In genomic region chr17:7592422-7593021, GRCh38 we compare ENCODE assay signal across 24 cellular contexts. TPM values are rescaled to one million over a fixed set of nuclear protein-coding genes. Genes with fewer than 3 reads are reported as not detected.
DNase-seq lines count a peak whose midpoint lies in the region; ATAC-seq, FAIRE-seq and TF ChIP-seq lines count a peak whose summit lies in the region.
"Had no signal": no experiment of that assay in that cellular context is flagged by ENCODE, and none has a peak within 500 bp of the region (broad histone marks: within the 10 kb centered on the region; RNA-seq: fewer than 3 reads in every experiment).

No MANE protein-coding gene starts in this region.

- H3K18ac ChIP-seq in H1 (ENCODE audit: extremely low read depth, low read length): no peak overlapping the region

- H2BK5ac ChIP-seq in H1 (ENCODE audit: low read depth, low read length): no peak overlapping the region

- H3K27ac ChIP-seq in GM23338 (ENCODE audit: low read depth): 0 out of 2 replicates have a peak overlapping the region, but pooled peaks have one; percentile 97
- 0 out of 2 replicates have a peak overlapping the region, but pooled peaks have one; percentile 97 for H3K27ac ChIP-seq in PC-9
- H3K27ac ChIP-seq in H1 (ENCODE audit: low read depth, low read length): no peak overlapping the region
- H3K27ac ChIP-seq in osteoblast (ENCODE audit: low read depth, low read length): no peak overlapping the region
- H3K27ac ChIP-seq: SK-N-MC had no signal

- H2BK20ac ChIP-seq in H1 (ENCODE audit: low read length): no peak overlapping the region

- no peak overlapping the region for H3K23ac ChIP-seq in H1 (ENCODE audit: insufficient read length)

- 94% methylated on average over 23 of the region's 23 CpGs; no CpG with 5 or more reads in 1 of the 2 experiments for WGBS in H1 (ENCODE audit: extremely low coverage in 1 of 2, insufficient coverage in 1 of 2, insufficient read length in 1 of 2, insufficient replicate concordance in 2 of 2, low coverage in 1 of 2, low lambda C conversion rate in 2 of 2, missing lambda C conversion rate in 1 of 2), 2 experiments

- peak overlapping the region; percentile 74; the same call in 1 of the 2 replicates for H4K8ac ChIP-seq in H1 (ENCODE audit: extremely low read depth, insufficient read depth, low read length)

- H3K4me3 ChIP-seq in GM23338: no peak overlapping the region
- no peak overlapping the region for H3K4me3 ChIP-seq in PC-9
- H3K4me3 ChIP-seq in H1 (ENCODE audit: extremely low read depth in 1 of 4, insufficient read depth in 2 of 4, low read depth in 3 of 4, low read length in 4 of 4): no peak overlapping the region
- H3K4me3 ChIP-seq in osteoblast (ENCODE audit: insufficient read depth, low read length): no peak overlapping the region
- H3K4me3 ChIP-seq: SK-N-MC had no signal

- TF ChIP-seq RAD21 in H1 (IDR thresholded peaks at IDR 0.05 in 1 of 2, conservative IDR thresholded peaks at IDR 0.05 in 1 of 2; ENCODE audit: low read depth in 2 of 2, low read length in 2 of 2): no peak

- CTCF ChIA-PET in PC-9 (lab: Charles Lee): no interaction called here
- CTCF ChIA-PET in H1 (lab: Charles Lee; ENCODE audit: partially characterized antibody): interaction anchor here (0.6 to 2.4 kb wide), 5 partner anchors 10 to 847 kb away, joined by 3 to 10 read pairs (median 3); partner anchors contain the start of gene CD68

- H3K23me2 ChIP-seq in H1 (ENCODE audit: low read depth, low read length): peaks cover 15% of the 10 kb centered on the region; the same call in 1 of the 2 replicates

- no TSS peak for BruUV-seq in PC-9 (replicated peaks; lab: Mats Ljungman, UMichigan)

- peaks cover 68% of the 10 kb centered on the region for H3K36me3 Mint-ChIP-seq in GM23338 (ENCODE audit: low read depth)

- H2BK12ac ChIP-seq in H1 (ENCODE audit: low read depth, low read length): no peak overlapping the region

- H4K91ac ChIP-seq in H1 (replicated peaks; ENCODE audit: insufficient read length, low read length): no peak overlapping the region

- intact Hi-C loops in PC-9 (cut with micrococcal nuclease; ENCODE audit: unreplicated experiment): no loop called here

- POLR2A ChIA-PET in PC-9 (lab: Charles Lee; ENCODE audit: unreplicated experiment) (no interaction called here), H1 (lab: Charles Lee; ENCODE audit: partially characterized antibody) (interaction anchor here (1.2 to 28.5 kb wide), 8 partner anchors 8 to 275 kb away, joined by 4 to 1144 read pairs (median 6); partner anchors contain the start of genes CD68, FXR2, MPDU1 and SENP3)

- H3K4me1 ChIP-seq in GM23338 (ENCODE audit: insufficient read depth) (peaks cover 14% of the 10 kb centered on the region), PC-9 (replicated peaks; ENCODE audit: insufficient read depth) (peaks cover 27% of the 10 kb centered on the region), H1 (replicated peaks in 1 of 4; ENCODE audit: control insufficient read depth in 3 of 4, insufficient read depth in 4 of 4, low read length in 3 of 4) (peaks cover 6 to 21% (median 18%) of the 10 kb centered on the region in 4 experiments), osteoblast (ENCODE audit: insufficient read depth, low read length) (peaks cover 26% of the 10 kb centered on the region)

- DNase-seq in GM23338 (ENCODE audit: low spot score) (no peak), PC-9 (no peak), H1 (ENCODE audit: low read depth in 1 of 2, low spot score in 2 of 2) (no peak), osteoblast (ENCODE audit: insufficient read length, low spot score, missing footprints) (peak; percentile 71), SW 1271 (lab: John Stamatoyannopoulos, UW) (no peak), AG08395 (ENCODE audit: low spot score) (no peak)
- no peak for DNase-seq in stimulated activated naive CD8-positive, alpha-beta T cell treated with anti-CD3 and anti-CD28 coated beads, Interleukin-15, amount 100 ng/mL, for 72 hours
- DNase-seq: ACHN, DMS53, Karpas-422, NCI-H1092, NCI-H1417 treated with DMSO at 0.1 percent for 48 hours, NCI-H1694 treated with DMSO at 0.1 percent for 48 hours, NCI-H2081, NCI-H2227 treated with DMSO at 0.1 percent for 48 hours, NCI-H526 treated with DMSO at 0.1 percent for 48 hours, SIG-M5, T-helper 17 cell had no signal

- H3K4ac ChIP-seq in H1 (replicated peaks; ENCODE audit: insufficient read length, low read depth, low read length): no peak overlapping the region

- peaks cover 32% of the 10 kb centered on the region for H3K36me3 ChIP-seq in GM23338 (ENCODE audit: insufficient read depth)
- 0 out of 2 replicates have a peak, but pooled peaks cover 8% of the 10 kb centered on the region for H3K36me3 ChIP-seq in PC-9 (ENCODE audit: low read depth)
- peaks cover 17 to 58% (median 44%) of the 10 kb centered on the region in 4 experiments for H3K36me3 ChIP-seq in H1 (ENCODE audit: control insufficient read depth in 2 of 4, insufficient read depth in 4 of 4, low read length in 3 of 4)
- peaks cover 71% of the 10 kb centered on the region for H3K36me3 ChIP-seq in osteoblast (ENCODE audit: insufficient read depth, low read length)

- no peak overlapping the region for H3K4me3 Mint-ChIP-seq in GM23338
- H3K4me3 Mint-ChIP-seq in stimulated activated naive CD8-positive, alpha-beta T cell treated with anti-CD3 and anti-CD28 coated beads, Interleukin-15, amount 100 ng/mL, for 72 hours: no peak overlapping the region
- H3K4me3 Mint-ChIP-seq: IgD-negative memory B cell, T-helper 17 cell had no signal

- peaks cover 29% of the 10 kb centered on the region for H3K4me1 Mint-ChIP-seq in GM23338
- H3K4me1 Mint-ChIP-seq in stimulated activated naive CD8-positive, alpha-beta T cell treated with anti-CD3 and anti-CD28 coated beads, Interleukin-15, amount 100 ng/mL, for 72 hours: peaks cover 13% of the 10 kb centered on the region

- H3K9ac ChIP-seq in H1 (replicated peaks in 1 of 4; ENCODE audit: extremely low read depth in 1 of 4, low read depth in 3 of 4, low read length in 3 of 4): no peak overlapping the region

- H2AFZ ChIP-seq in GM23338 (no peak overlapping the region), PC-9 (no peak overlapping the region), H1 (ENCODE audit: low read length) (no peak overlapping the region), osteoblast (ENCODE audit: low read length) (no peak overlapping the region)

- H3K9me3 ChIP-seq in PC-9 (ENCODE audit: insufficient read depth, low read depth): no peaks in the 10 kb centered on the region
- no peaks in the 10 kb centered on the region for H3K9me3 ChIP-seq in H1 (ENCODE audit: insufficient read depth in 2 of 2, low read depth in 1 of 2, low read length in 1 of 2)
- no peaks in the 10 kb centered on the region for H3K9me3 ChIP-seq in osteoblast (ENCODE audit: low read depth, low read length)

- H3K27me3 ChIP-seq in GM23338 (ENCODE audit: insufficient read depth) (no peaks in the 10 kb centered on the region), PC-9 (ENCODE audit: insufficient read depth, low read depth) (no peaks in the 10 kb centered on the region), H1 (replicated peaks in 1 of 4; ENCODE audit: control insufficient read depth in 3 of 4, extremely low read depth in 1 of 4, insufficient read depth in 3 of 4, low read length in 3 of 4) (no peaks in the 10 kb centered on the region), osteoblast (ENCODE audit: insufficient read depth, low read length) (no peaks in the 10 kb centered on the region)

- no peak overlapping the region for H3K56ac ChIP-seq in H1 (replicated peaks; ENCODE audit: insufficient read length, low read depth, low read length)

- H3K9me3 Mint-ChIP-seq in GM23338: no peaks in the 10 kb centered on the region
- no peaks in the 10 kb centered on the region for H3K9me3 Mint-ChIP-seq in stimulated activated naive CD8-positive, alpha-beta T cell treated with anti-CD3 and anti-CD28 coated beads, Interleukin-15, amount 100 ng/mL, for 72 hours
- H3K9me3 Mint-ChIP-seq: IgD-negative memory B cell had no signal

- H3K79me2 ChIP-seq in GM23338 (replicated peaks; ENCODE audit: insufficient read depth) (no peaks in the 10 kb centered on the region), PC-9 (ENCODE audit: low read depth) (peaks cover 20% of the 10 kb centered on the region), H1 (ENCODE audit: control insufficient read depth in 1 of 2, insufficient read depth in 2 of 2, low read length in 2 of 2) (no peaks in the 10 kb centered on the region), osteoblast (ENCODE audit: insufficient read depth, low read length) (peaks cover 8% of the 10 kb centered on the region)

- H2AK5ac ChIP-seq in H1 (ENCODE audit: low read depth, low read length): no peak overlapping the region

- no peak overlapping the region for H3K14ac ChIP-seq in H1 (ENCODE audit: insufficient read length)

- H4K5ac ChIP-seq in H1 (ENCODE audit: insufficient read length, low read depth, low read length): no peak overlapping the region

- H3K9me2 ChIP-seq in GM23338 (ENCODE audit: insufficient read depth) (no peaks in the 10 kb centered on the region), PC-9 (ENCODE audit: insufficient read depth) (no peaks in the 10 kb centered on the region)

- TF ChIP-seq CTCF in GM23338 (conservative IDR thresholded peaks at IDR 0.05; ENCODE audit: low read depth in 2 of 2): no peak
- no peak for TF ChIP-seq CTCF in PC-9 (conservative IDR thresholded peaks at IDR 0.05)
- no peak for TF ChIP-seq CTCF in H1 (IDR thresholded peaks at IDR 0.05; ENCODE audit: control extremely low read depth in 1 of 3, insufficient read depth in 1 of 3, low read depth in 1 of 3, low read length in 3 of 3)
- TF ChIP-seq CTCF in osteoblast (IDR thresholded peaks at IDR 0.05; ENCODE audit: extremely low read depth, low read depth, low read length): no peak

- no peak for TF ChIP-seq EP300 in H1 (IDR thresholded peaks at IDR 0.05; ENCODE audit: borderline replicate concordance in 1 of 2, low read depth in 2 of 2, low read length in 2 of 2)

- H3K79me1 ChIP-seq in H1 (ENCODE audit: low read depth, low read length): no peaks in the 10 kb centered on the region; the same call in 1 of the 2 replicates

- H3F3A ChIP-seq in GM23338 (replicated peaks; ENCODE audit: low read depth) (peaks cover 32% of the 10 kb centered on the region), PC-9 (ENCODE audit: insufficient read depth, low read depth) (peaks cover 47% of the 10 kb centered on the region)

- H3K27me3 Mint-ChIP-seq in GM23338 (ENCODE audit: insufficient read depth, low read depth, poor library complexity): peaks cover 15% of the 10 kb centered on the region
- H3K27me3 Mint-ChIP-seq in stimulated activated naive CD8-positive, alpha-beta T cell treated with anti-CD3 and anti-CD28 coated beads, Interleukin-15, amount 100 ng/mL, for 72 hours: no peaks in the 10 kb centered on the region
- H3K27me3 Mint-ChIP-seq: IgD-negative memory B cell, T-helper 17 cell had no signal

- ATAC-seq in GM23338: no peak
- no peak for ATAC-seq in stimulated activated naive CD8-positive, alpha-beta T cell treated with anti-CD3 and anti-CD28 coated beads, Interleukin-15, amount 100 ng/mL, for 72 hours
- ATAC-seq: Panc1, T-helper 17 cell had no signal

- no peak for TF ChIP-seq POLR2A in H1 (IDR thresholded peaks at IDR 0.05; ENCODE audit: control extremely low read depth in 1 of 2, low read depth in 2 of 2, low read length in 2 of 2)

- H2BK15ac ChIP-seq in H1 (ENCODE audit: low read length): no peak overlapping the region

- H2BK120ac ChIP-seq in H1 (replicated peaks; ENCODE audit: low read depth, low read length): no peak overlapping the region

- no peak for FAIRE-seq in H1 (lab: Jason Lieb, UNC)
- FAIRE-seq: D721Med, GM18507, H54 had no signal

- no peak overlapping the region for H3K27ac Mint-ChIP-seq in GM23338
- no peak overlapping the region for H3K27ac Mint-ChIP-seq in stimulated activated naive CD8-positive, alpha-beta T cell treated with anti-CD3 and anti-CD28 coated beads, Interleukin-15, amount 100 ng/mL, for 72 hours
- H3K27ac Mint-ChIP-seq: T-helper 17 cell had no signal

- H4K20me1 ChIP-seq in GM23338 (replicated peaks; ENCODE audit: insufficient read depth) (no peaks in the 10 kb centered on the region; the same call in 1 of the 2 replicates), PC-9 (ENCODE audit: insufficient read depth) (no peaks in the 10 kb centered on the region; the same call in 1 of the 2 replicates), H1 (replicated peaks in 1 of 2; ENCODE audit: control insufficient read depth in 1 of 2, insufficient read depth in 2 of 2, low read length in 2 of 2) (peaks cover 0 to 2% of the 10 kb centered on the region in 2 experiments), osteoblast (ENCODE audit: insufficient read depth, low read length) (peaks cover 16% of the 10 kb centered on the region)

- H3K4me2 ChIP-seq in GM23338 (no peak overlapping the region), PC-9 (no peak overlapping the region), H1 (ENCODE audit: insufficient read depth in 1 of 2, low read depth in 2 of 2, low read length in 2 of 2) (no peak overlapping the region), osteoblast (ENCODE audit: insufficient read depth, low read length) (no peak overlapping the region)

RNA-seq across cellular contexts. Expression of gene SOX15, which starts 2.6 kb away (rescaled TPM):
- total RNA-seq in GM23338 (2014; rRNA removed; shearing (Covaris generic)): 23.6 and 43.0 TPM in 2 replicates
- polyA plus RNA-seq in GM23338 (2016; fragmentation: Nextera tagmentation; extraction: Ambion mirVana): 29.9 and 37.7 TPM in 2 replicates
- 80.9 and 124 TPM in 2 replicates for total RNA-seq in PC-9 (2021)
- total RNA-seq in H1 (2021; fragmentation: NEBNext Ultra II Directional; extraction: Animal tissue kit (Norgen Biotek cat#: 25700)): 14.3 and 15.2 TPM in 2 replicates
- polyA plus RNA-seq in H1 (2011; rRNA removed): 26.8 and 39.8 TPM in 2 replicates
- polyA plus RNA-seq in H1 (2011; cell fraction: cytosol; rRNA removed): 20.1 TPM
- polyA plus RNA-seq in H1 (2011; cell fraction: nucleus; rRNA removed): 20.9 TPM
- 13.9 to 20.3 TPM (median 19.3 TPM) in 4 replicates for polyA plus RNA-seq in H1 (2012, experiment 1 of 2)
- polyA plus RNA-seq in H1 (2012, experiment 2 of 2): 21.6 TPM
- 16.8 TPM for polyA plus RNA-seq in H1 (2013, experiment 1 of 2)
- polyA plus RNA-seq in H1 (2013, experiment 2 of 2): 14.8 TPM
- 2.9 and 4.6 TPM in 2 replicates for polyA minus RNA-seq in H1 (2011; rRNA and poly(A)+ RNA removed)
- polyA minus RNA-seq in H1 (2011; cell fraction: cytosol; rRNA and poly(A)+ RNA removed): 7.6 TPM
- 12.0 TPM for polyA minus RNA-seq in H1 (2011; cell fraction: nucleus; rRNA and poly(A)+ RNA removed)
- 0.59 and 0.72 TPM in 2 replicates for total RNA-seq in osteoblast
- total RNA-seq: T-helper 17 cell had no signal
- polyA plus RNA-seq: IgD-negative memory B cell had no signal

RNA-seq across cellular contexts. Expression of gene MPDU1, which starts 8.9 kb away (rescaled TPM):
- total RNA-seq in GM23338 (2014; rRNA removed; shearing (Covaris generic)): 196 and 216 TPM in 2 replicates
- 65.1 and 65.8 TPM in 2 replicates for polyA plus RNA-seq in GM23338 (2016; fragmentation: Nextera tagmentation; extraction: Ambion mirVana)
- 33.4 and 44.2 TPM in 2 replicates for total RNA-seq in PC-9 (2021)
- 63.2 and 66.9 TPM in 2 replicates for total RNA-seq in H1 (2021; fragmentation: NEBNext Ultra II Directional; extraction: Animal tissue kit (Norgen Biotek cat#: 25700))
- polyA plus RNA-seq in H1 (2011; rRNA removed): 142 and 154 TPM in 2 replicates
- 104 TPM for polyA plus RNA-seq in H1 (2011; cell fraction: cytosol; rRNA removed)
- 89.7 TPM for polyA plus RNA-seq in H1 (2011; cell fraction: nucleus; rRNA removed)
- 42.0 to 58.2 TPM (median 45.9 TPM) in 4 replicates for polyA plus RNA-seq in H1 (2012, experiment 1 of 2)
- polyA plus RNA-seq in H1 (2012, experiment 2 of 2): 154 TPM
- 137 TPM for polyA plus RNA-seq in H1 (2013, experiment 1 of 2)
- 151 TPM for polyA plus RNA-seq in H1 (2013, experiment 2 of 2)
- 103 and 130 TPM in 2 replicates for polyA minus RNA-seq in H1 (2011; rRNA and poly(A)+ RNA removed)
- polyA minus RNA-seq in H1 (2011; cell fraction: cytosol; rRNA and poly(A)+ RNA removed): 21.1 TPM
- polyA minus RNA-seq in H1 (2011; cell fraction: nucleus; rRNA and poly(A)+ RNA removed): 22.7 TPM
- total RNA-seq in osteoblast: 60.1 and 64.1 TPM in 2 replicates

RNA-seq across cellular contexts. Expression of gene CD68, which starts 13.1 kb away (rescaled TPM):
- 0.62 TPM in 1 of 2 replicates, not detected in the other for total RNA-seq in GM23338 (2014; rRNA removed; shearing (Covaris generic))
- not detected in 2 replicates for polyA plus RNA-seq in GM23338 (2016; fragmentation: Nextera tagmentation; extraction: Ambion mirVana)
- total RNA-seq in PC-9 (2021): 27.0 and 37.0 TPM in 2 replicates
- total RNA-seq in H1 (2021; fragmentation: NEBNext Ultra II Directional; extraction: Animal tissue kit (Norgen Biotek cat#: 25700)): 0.31 TPM in 1 of 2 replicates, not detected in the other
- polyA plus RNA-seq in H1 (2011; rRNA removed): 0.18 and 0.35 TPM in 2 replicates
- 0.22 TPM for polyA plus RNA-seq in H1 (2011; cell fraction: cytosol; rRNA removed)
- 0.66 TPM for polyA plus RNA-seq in H1 (2011; cell fraction: nucleus; rRNA removed)
- polyA plus RNA-seq in H1 (2012, experiment 1 of 2): 0.32 to 0.34 TPM in 2 of 4 replicates, not detected in the others
- polyA plus RNA-seq in H1 (2012, experiment 2 of 2): not detected
- 0.16 TPM for polyA plus RNA-seq in H1 (2013, experiment 1 of 2)
- polyA plus RNA-seq in H1 (2013, experiment 2 of 2): 0.18 TPM
- 0.83 and 1.8 TPM in 2 replicates for polyA minus RNA-seq in H1 (2011; rRNA and poly(A)+ RNA removed)
- not detected for polyA minus RNA-seq in H1 (2011; cell fraction: cytosol; rRNA and poly(A)+ RNA removed)
- polyA minus RNA-seq in H1 (2011; cell fraction: nucleus; rRNA and poly(A)+ RNA removed): not detected
- total RNA-seq in osteoblast: 31.8 and 55.7 TPM in 2 replicates

RNA-seq across cellular contexts. Expression of gene FXR2, which starts 22.2 kb away (rescaled TPM):
- total RNA-seq in GM23338 (2014; rRNA removed; shearing (Covaris generic)): 20.3 and 24.4 TPM in 2 replicates
- polyA plus RNA-seq in GM23338 (2016; fragmentation: Nextera tagmentation; extraction: Ambion mirVana): 8.6 and 10.9 TPM in 2 replicates
- total RNA-seq in PC-9 (2021): 61.5 and 63.7 TPM in 2 replicates
- total RNA-seq in H1 (2021; fragmentation: NEBNext Ultra II Directional; extraction: Animal tissue kit (Norgen Biotek cat#: 25700)): 26.2 and 26.8 TPM in 2 replicates
- polyA plus RNA-seq in H1 (2011; rRNA removed): 44.0 and 63.3 TPM in 2 replicates
- polyA plus RNA-seq in H1 (2011; cell fraction: cytosol; rRNA removed): 29.1 TPM
- polyA plus RNA-seq in H1 (2011; cell fraction: nucleus; rRNA removed): 90.6 TPM
- 21.8 to 29.7 TPM (median 28.2 TPM) in 4 replicates for polyA plus RNA-seq in H1 (2012, experiment 1 of 2)
- 17.1 TPM for polyA plus RNA-seq in H1 (2012, experiment 2 of 2)
- 22.7 TPM for polyA plus RNA-seq in H1 (2013, experiment 1 of 2)
- 20.5 TPM for polyA plus RNA-seq in H1 (2013, experiment 2 of 2)
- polyA minus RNA-seq in H1 (2011; rRNA and poly(A)+ RNA removed): 21.9 and 25.0 TPM in 2 replicates
- polyA minus RNA-seq in H1 (2011; cell fraction: cytosol; rRNA and poly(A)+ RNA removed): 13.2 TPM
- 18.2 TPM for polyA minus RNA-seq in H1 (2011; cell fraction: nucleus; rRNA and poly(A)+ RNA removed)
- total RNA-seq in osteoblast: 41.8 and 42.7 TPM in 2 replicates

RNA-seq across cellular contexts. Expression of gene SENP3, which starts 30.8 kb away (rescaled TPM):
- 125 and 138 TPM in 2 replicates for total RNA-seq in GM23338 (2014; rRNA removed; shearing (Covaris generic))
- polyA plus RNA-seq in GM23338 (2016; fragmentation: Nextera tagmentation; extraction: Ambion mirVana) (5.5 and 6.5 TPM in 2 replicates), H1 (2011; rRNA removed) (87.3 and 129 TPM in 2 replicates)
- total RNA-seq in PC-9 (2021) (68.4 and 72.4 TPM in 2 replicates), osteoblast (54.2 and 68.0 TPM in 2 replicates)
- total RNA-seq in H1 (2021; fragmentation: NEBNext Ultra II Directional; extraction: Animal tissue kit (Norgen Biotek cat#: 25700)): 80.3 and 86.2 TPM in 2 replicates
- 118 TPM for polyA plus RNA-seq in H1 (2011; cell fraction: cytosol; rRNA removed)
- 78.9 TPM for polyA plus RNA-seq in H1 (2011; cell fraction: nucleus; rRNA removed)
- 61.7 to 78.1 TPM (median 68.8 TPM) in 4 replicates for polyA plus RNA-seq in H1 (2012, experiment 1 of 2)
- polyA plus RNA-seq in H1 (2012, experiment 2 of 2): 197 TPM
- 54.7 TPM for polyA plus RNA-seq in H1 (2013, experiment 1 of 2)
- 50.5 TPM for polyA plus RNA-seq in H1 (2013, experiment 2 of 2)
- polyA minus RNA-seq in H1 (2011; rRNA and poly(A)+ RNA removed): 125 and 150 TPM in 2 replicates
- polyA minus RNA-seq in H1 (2011; cell fraction: cytosol; rRNA and poly(A)+ RNA removed): 57.5 TPM
- polyA minus RNA-seq in H1 (2011; cell fraction: nucleus; rRNA and poly(A)+ RNA removed): 43.5 TPM

Comparison
In these comparisons a context has a peak if more than half of its experiments do, and no peak if none do; other contexts are left out.
1. H3K27ac ChIP-seq: peak in GM23338 (single experiment) and PC-9 (single experiment); none in H1 (single experiment) and osteoblast (single experiment).
2. RNA of gene CD68, which starts 13.1 kb away (total RNA-seq): 27.0 to 37.0 TPM in PC-9 and 31.8 to 55.7 TPM in osteoblast; 0.31 TPM in H1 and 0.62 TPM in GM23338; every median in the first group is over 10 times any median in the second.